In genomic region chr14:26598672-26599131, GRCh38 we compare ENCODE assay signal across 8 cellular contexts. TPM values are rescaled to one million over a fixed set of nuclear protein-coding genes. Genes with fewer than 3 reads are reported as not detected.
A peak's percentile ranks its signal among the peaks of the same experiment; 100 is the strongest.
DNase-seq lines count a peak whose midpoint lies in the region; ATAC-seq and TF ChIP-seq lines count a peak whose summit lies in the region.

No MANE protein-coding gene starts in this region.

- no peak for TF ChIP-seq CTCF in 22Rv1 (IDR thresholded peaks at IDR 0.05)
- no peak for TF ChIP-seq CTCF in IMR-90 (conservative IDR thresholded peaks at IDR 0.05; ENCODE audit: low read depth, low read length)
- TF ChIP-seq CTCF in coronary artery (IDR thresholded peaks at IDR 0.05) = no peak

- in situ Hi-C loops in IMR-90 (cut with MboI; ENCODE audit: low sequenced_read_pairs) = no loop called here

- H2AFZ ChIP-seq in IMR-90 (replicated peaks; ENCODE audit: low read length, poor library complexity) = peak overlapping the region; percentile 92

- no peaks in the 10 kb centered on the region for H3K4me1 ChIP-seq in IMR-90 (ENCODE audit: control insufficient read depth, insufficient read depth, low read length)
- peaks cover 0 to 4% of the 10 kb centered on the region in 2 donors for H3K4me1 ChIP-seq in mucosa of rectum (ENCODE audit: control insufficient read depth in 2 of 2, insufficient read depth in 2 of 2, low read length in 2 of 2)

- H2AK9ac ChIP-seq in IMR-90 (replicated peaks; ENCODE audit: low read depth, low read length, poor library complexity) = no peak overlapping the region

- no peak for TF ChIP-seq POLR2A in IMR-90 (IDR thresholded peaks at IDR 0.05; ENCODE audit: low read depth, low read length)

- no peak overlapping the region for H3K23ac ChIP-seq in IMR-90 (ENCODE audit: low read depth, low read length)

- TF ChIP-seq RAD21 in IMR-90 (IDR thresholded peaks at IDR 0.05; ENCODE audit: low read length) = no peak

- ATAC-seq in IMR-90 (ENCODE audit: low read depth) = no peak
- no peak for ATAC-seq in HG02852 (IDR thresholded peaks at IDR 0.05; ENCODE audit: unreplicated experiment)
- no peak for ATAC-seq in activated naive CD4-positive, alpha-beta T cell treated with anti-CD3 and anti-CD28 coated beads, Interleukin-2, amount 50 U/mL, for 72 hours
- no peak for ATAC-seq in GM18519 (IDR thresholded peaks at IDR 0.05; ENCODE audit: low FRiP score, unreplicated experiment)

- H4K20me1 ChIP-seq in IMR-90 (ENCODE audit: insufficient read depth, low read length) = no peaks in the 10 kb centered on the region

- no TSS peak for BruUV-seq in IMR-90 (replicated peaks; lab: Mats Ljungman, UMichigan)

- no peak overlapping the region for H2BK20ac ChIP-seq in IMR-90 (ENCODE audit: low read depth, low read length)

- H3K36me3 ChIP-seq in IMR-90 (ENCODE audit: control insufficient read depth, insufficient read depth, low read length) = no peaks in the 10 kb centered on the region
- H3K36me3 ChIP-seq in mucosa of rectum (ENCODE audit: control insufficient read depth in 2 of 2, insufficient read depth in 2 of 2, low read length in 2 of 2) = no peaks in the 10 kb centered on the region

- H3K79me1 ChIP-seq in IMR-90 (ENCODE audit: low read depth in 1 of 2, low read length in 2 of 2) = no peaks in the 10 kb centered on the region; a peak in 1 of 4 replicates

- H3K9ac ChIP-seq in IMR-90 (ENCODE audit: low read depth, low read length) = no peak overlapping the region; the same call in 1 of the 2 replicates
- peak overlapping the region; percentile 50 to 58 for H3K9ac ChIP-seq in mucosa of rectum (ENCODE audit: low read depth in 1 of 2, low read length in 2 of 2)

- intact Hi-C loops in IMR-90 (cut with micrococcal nuclease) = loop anchor here (5.0 to 10.0 kb wide), 2 partner anchors 206 to 314 kb away; no protein-coding TSS in a partner anchor

- H4K8ac ChIP-seq in IMR-90 (ENCODE audit: low read depth in 2 of 2, low read length in 2 of 2) = no peak overlapping the region

- H3K9me1 ChIP-seq in IMR-90 (ENCODE audit: insufficient read depth, low read length) = no peaks in the 10 kb centered on the region

- H3K27ac Mint-ChIP-seq in activated naive CD4-positive, alpha-beta T cell treated with anti-CD3 and anti-CD28 coated beads, Interleukin-2, amount 50 U/mL, for 72 hours = peak overlapping the region in 1 of 2 donors; percentile 44

- H2BK15ac ChIP-seq in IMR-90 (ENCODE audit: low read depth, low read length) = no peak overlapping the region

- H3K9me3 Mint-ChIP-seq in activated naive CD4-positive, alpha-beta T cell treated with anti-CD3 and anti-CD28 coated beads, Interleukin-2, amount 50 U/mL, for 72 hours = peaks cover 3 to 9% of the 10 kb centered on the region in 2 donors

- H3K18ac ChIP-seq in IMR-90 (ENCODE audit: low read depth, low read length) = no peak overlapping the region

- POLR2A ChIA-PET in IMR-90 (lab: Charles Lee; ENCODE audit: unreplicated experiment) = no interaction called here

- no peak overlapping the region for H4K5ac ChIP-seq in IMR-90 (ENCODE audit: low read depth, low read length)

- dilution Hi-C loops in IMR-90 (cut with HindIII; ENCODE audit: low sequenced_read_pairs, unreplicated experiment) = no loop called here

- no peak overlapping the region for H3K14ac ChIP-seq in IMR-90 (replicated peaks; ENCODE audit: low read depth, low read length)

- CTCF ChIA-PET in IMR-90 (lab: Yijun Ruan, JAX) = no interaction called here

- 0% methylated on average over 8 of the region's 18 CpGs; no CpG with 5 or more reads in 1 of the 2 experiments for WGBS in IMR-90 (ENCODE audit: extremely low coverage in 2 of 2, insufficient read length in 1 of 2), 2 experiments

- no peaks in the 10 kb centered on the region for H3K9me3 ChIP-seq in IMR-90 (ENCODE audit: control insufficient read depth, insufficient read depth, low read length)
- no peaks in the 10 kb centered on the region for H3K9me3 ChIP-seq in mucosa of rectum (ENCODE audit: control insufficient read depth in 2 of 2, low read length in 2 of 2)

- no peak overlapping the region for H3K56ac ChIP-seq in IMR-90 (ENCODE audit: extremely low read depth, insufficient read depth, low read length)

- peaks cover 8% of the 10 kb centered on the region for H3K27me3 ChIP-seq in IMR-90 (ENCODE audit: control insufficient read depth, insufficient read depth, low read length)
- no peaks in the 10 kb centered on the region for H3K27me3 ChIP-seq in mucosa of rectum (ENCODE audit: control insufficient read depth in 2 of 2, insufficient read depth in 2 of 2, low read length in 2 of 2)

- peaks cover 0 to 10% of the 10 kb centered on the region in 2 donors for H3K36me3 Mint-ChIP-seq in activated naive CD4-positive, alpha-beta T cell treated with anti-CD3 and anti-CD28 coated beads, Interleukin-2, amount 50 U/mL, for 72 hours

- no peak overlapping the region for H2AK5ac ChIP-seq in IMR-90 (ENCODE audit: low read depth, low read length)

- H3K4me2 ChIP-seq in IMR-90 (ENCODE audit: low read depth, low read length) = peak overlapping the region; percentile 94

- H2BK5ac ChIP-seq in IMR-90 (ENCODE audit: low read depth, low read length, poor library complexity, severe bottlenecking) = no peak overlapping the region

- H3K4ac ChIP-seq in IMR-90 (ENCODE audit: low read depth, low read length) = no peak overlapping the region

- H3K4me3 ChIP-seq in IMR-90 (ENCODE audit: insufficient read depth, low read depth, low read length) (peak overlapping the region; percentile 95), coronary artery (peak overlapping the region; percentile 88), mucosa of rectum (ENCODE audit: low read length in 2 of 2) (peak overlapping the region; percentile 78 to 83)

- H4K91ac ChIP-seq in IMR-90 (ENCODE audit: insufficient read depth, low read depth, low read length) = no peak overlapping the region

- H2BK120ac ChIP-seq in IMR-90 (ENCODE audit: low read depth, low read length) = no peak overlapping the region

- H3K27ac ChIP-seq in 22Rv1 = peak overlapping the region; percentile 80
- H3K27ac ChIP-seq in IMR-90 (ENCODE audit: insufficient read depth, low read length) = no peak overlapping the region
- H3K27ac ChIP-seq in coronary artery = peak overlapping the region; percentile 90 to 92
- peak overlapping the region; percentile 66 to 79 for H3K27ac ChIP-seq in mucosa of rectum (ENCODE audit: low read depth in 2 of 2, low read length in 2 of 2)

- DNase-seq in IMR-90 = no peak
- DNase-seq in coronary artery (ENCODE audit: low spot score) = no peak
- no peak for DNase-seq in activated naive CD4-positive, alpha-beta T cell treated with anti-CD3 and anti-CD28 coated beads, Interleukin-2, amount 50 U/mL, for 72 hours (ENCODE audit: low spot score in 2 of 2)
- DNase-seq in activated effector memory CD4-positive, alpha-beta T cell treated with Interleukin-2 at 50 U/mL for 16 hours = no peak

TF ChIP-seq in IMR-90, 13 proteins besides CTCF, POLR2A, EP300 and RAD21:
- TF ChIP-seq FOS (IDR thresholded peaks at IDR 0.05; ENCODE audit: low read depth, low read length) (no peak), SMC3 (IDR thresholded peaks at IDR 0.05; ENCODE audit: low read depth, low read length) (no peak), NFE2L2 (IDR thresholded peaks at IDR 0.05; ENCODE audit: low read depth, low read length) (no peak), MAZ (IDR thresholded peaks at IDR 0.05; ENCODE audit: borderline replicate concordance, low read depth, low read length) (no peak), MAFK (IDR thresholded peaks at IDR 0.05; ENCODE audit: low read depth, low read length) (no peak), CHD1 (IDR thresholded peaks at IDR 0.05; ENCODE audit: low read depth, low read length) (no peak), USF2 (IDR thresholded peaks at IDR 0.05; ENCODE audit: low read depth, low read length) (no peak), RCOR1 (IDR thresholded peaks at IDR 0.05; ENCODE audit: insufficient replicate concordance, low read length) (no peak), RFX5 (IDR thresholded peaks at IDR 0.05; ENCODE audit: low read depth, low read length) (no peak), CEBPB (IDR thresholded peaks at IDR 0.05; ENCODE audit: low read depth, low read length) (no peak), MXI1 (IDR thresholded peaks at IDR 0.05; ENCODE audit: borderline replicate concordance, low read depth, low read length) (no peak), BHLHE40 (IDR thresholded peaks at IDR 0.05; ENCODE audit: low read depth, low read length) (no peak)
- TF ChIP-seq, protein P1, sequence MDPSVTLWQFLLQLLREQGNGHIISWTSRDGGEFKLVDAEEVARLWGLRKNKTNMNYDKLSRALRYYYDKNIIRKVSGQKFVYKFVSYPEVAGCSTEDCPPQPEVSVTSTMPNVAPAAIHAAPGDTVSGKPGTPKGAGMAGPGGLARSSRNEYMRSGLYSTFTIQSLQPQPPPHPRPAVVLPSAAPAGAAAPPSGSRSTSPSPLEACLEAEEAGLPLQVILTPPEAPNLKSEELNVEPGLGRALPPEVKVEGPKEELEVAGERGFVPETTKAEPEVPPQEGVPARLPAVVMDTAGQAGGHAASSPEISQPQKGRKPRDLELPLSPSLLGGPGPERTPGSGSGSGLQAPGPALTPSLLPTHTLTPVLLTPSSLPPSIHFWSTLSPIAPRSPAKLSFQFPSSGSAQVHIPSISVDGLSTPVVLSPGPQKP (IDR thresholded peaks at IDR 0.05; ENCODE audit: borderline replicate concordance, low read depth, low read length) = no peak

RNA-seq across cellular contexts. Expression of gene NOVA1, which starts 0.9 kb away (rescaled TPM):
- total RNA-seq in IMR-90 (2012; rRNA removed) = 0.90 and 1.1 TPM in 2 replicates
- polyA plus RNA-seq in IMR-90 (2012; rRNA removed) = 2.0 and 3.0 TPM in 2 replicates
- polyA plus RNA-seq in IMR-90 (2012; cell fraction: cytosol; rRNA removed) = 0.69 and 0.78 TPM in 2 replicates
- 0.92 and 6.4 TPM in 2 replicates for polyA plus RNA-seq in IMR-90 (2012; cell fraction: nucleus; rRNA removed; ENCODE audit: low replicate concordance)
- 1 to 10 TPM in 1 of 2 donors, not detected in 1; 1.5 TPM for total RNA-seq in activated naive CD4-positive, alpha-beta T cell treated with anti-CD3 and anti-CD28 coated beads, Interleukin-2, amount 50 U/mL, for 72 hours
